Comparison of ENCODE assay signal across 26 cellular contexts in the genomic region with DNA sequence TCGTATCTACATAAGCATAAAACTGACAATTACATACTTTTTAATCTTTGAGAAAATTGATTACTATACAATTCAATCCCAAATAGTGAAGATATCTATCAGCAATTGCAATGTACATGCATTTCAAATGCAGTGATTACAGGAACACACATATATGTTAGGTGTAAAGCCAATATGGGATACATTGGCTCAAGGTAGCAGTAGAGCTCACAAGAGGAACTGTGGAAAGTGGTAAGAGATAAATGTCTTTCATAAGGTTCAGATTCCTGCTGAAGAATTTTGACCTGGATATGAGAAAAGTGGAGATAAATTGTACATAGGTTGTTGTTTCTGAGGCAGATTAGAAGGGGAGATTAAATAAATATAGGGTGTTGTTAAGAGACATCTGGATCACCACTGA.
DNase-seq lines count a peak whose midpoint lies in the region; ATAC-seq and TF ChIP-seq lines count a peak whose summit lies in the region.
"Had no signal": no experiment of that assay in that cellular context is flagged by ENCODE, and none has a peak within 500 bp of the region (broad histone marks: within the 10 kb centered on the region; RNA-seq: fewer than 3 reads in every experiment).

No MANE protein-coding gene starts in this region.

- no peak overlapping the region for H2AFZ ChIP-seq in OCI-LY3 (ENCODE audit: low read depth, low read length)

- H3K4me1 ChIP-seq in OCI-LY3 (ENCODE audit: low read length) = no peaks in the 10 kb centered on the region
- H3K4me1 ChIP-seq: esophagus muscularis mucosa, gastrocnemius medialis, sigmoid colon, SJCRH30, transverse colon had no signal

- no peak for ATAC-seq in left lobe of liver
- ATAC-seq: gastrocnemius medialis; K562; left ventricle myocardium superior; naive thymus-derived CD4-positive, alpha-beta T cell; Panc1 had no signal

- H3K4me3 ChIP-seq in OCI-LY3 (ENCODE audit: low read length) = no peak overlapping the region
- H3K4me3 ChIP-seq: coronary artery, esophagus muscularis mucosa, gastrocnemius medialis, K562, sigmoid colon, SJCRH30, transverse colon had no signal

- H3K9ac ChIP-seq in OCI-LY3 (ENCODE audit: low read length) = no peak overlapping the region

- H3K4me2 ChIP-seq in OCI-LY3 (ENCODE audit: low read length) = no peak overlapping the region

- DNase-seq in DMS53 (lab: John Stamatoyannopoulos, UW) (peak; percentile 53), kidney glomerular epithelial cell (lab: John Stamatoyannopoulos, UW) (peak; percentile 28), left lobe of liver (ENCODE audit: low spot score) (no peak), NCI-H1092 treated with DMSO at 0.1 percent for 48 hours (lab: John Stamatoyannopoulos, UW) (no peak), NCI-H1417 treated with DMSO at 0.1 percent for 48 hours (lab: John Stamatoyannopoulos, UW) (no peak)
- no peak for DNase-seq in activated CD4-positive, alpha-beta T cell treated with anti-CD3 and anti-CD28 coated beads, Interleukin-2, amount 50 U/mL, for 1 hour
- DNase-seq: activated CD4-positive, alpha-beta T cell treated with anti-CD3 and anti-CD28 coated beads for 4 hours; activated naive CD4-positive, alpha-beta T cell treated with anti-CD3 and anti-CD28 coated beads for 36 hours; amniotic stem cell; gastrocnemius medialis; hypothalamus; left ventricle myocardium superior; naive thymus-derived CD4-positive, alpha-beta T cell; NCI-H1436 treated with DMSO at 0.1 percent for 48 hours; NCI-H446 treated with DMSO at 0.1 percent for 48 hours; sigmoid colon; stimulated activated CD4-positive, alpha-beta T cell treated with anti-CD3 and anti-CD28 coated beads, Interleukin-15, amount 100 ng/mL, for 24 hours; transverse colon had no signal

- H3K27ac ChIP-seq in 22Rv1 (no peak overlapping the region), OCI-LY3 (ENCODE audit: low read length) (no peak overlapping the region)
- H3K27ac ChIP-seq: C4-2B, coronary artery, esophagus muscularis mucosa, gastrocnemius medialis, sigmoid colon, SJCRH30, transverse colon had no signal

- no peaks in the 10 kb centered on the region for H3K79me2 ChIP-seq in OCI-LY3 (ENCODE audit: low read length)

- no peaks in the 10 kb centered on the region for H3K9me3 ChIP-seq in OCI-LY3 (ENCODE audit: insufficient read depth, low read length)
- H3K9me3 ChIP-seq: esophagus muscularis mucosa, gastrocnemius medialis, sigmoid colon, SJCRH30, transverse colon had no signal

- H4K20me1 ChIP-seq in OCI-LY3 (ENCODE audit: insufficient read depth, low read length) = no peaks in the 10 kb centered on the region

- H3K27me3 ChIP-seq in OCI-LY3 (ENCODE audit: low read depth, low read length) = no peaks in the 10 kb centered on the region
- H3K27me3 ChIP-seq: esophagus muscularis mucosa, gastrocnemius medialis, sigmoid colon, SJCRH30, transverse colon had no signal

- no peaks in the 10 kb centered on the region for H3K36me3 ChIP-seq in OCI-LY3 (replicated peaks; ENCODE audit: low read depth, low read length)
- H3K36me3 ChIP-seq: esophagus muscularis mucosa, gastrocnemius medialis, sigmoid colon, SJCRH30, transverse colon had no signal

- TF ChIP-seq CTCF in 22Rv1 (IDR thresholded peaks at IDR 0.05) (0 out of 2 replicates have a peak, but pooled peaks have one; percentile 4), OCI-LY3 (IDR thresholded peaks at IDR 0.05; ENCODE audit: low read depth, low read length) (peak; percentile 32)

Comparison
In these comparisons a context has a peak if more than half of its experiments do, and no peak if none do; other contexts are left out.
1. DNase-seq: peak in DMS53 (single experiment) and kidney glomerular epithelial cell (single experiment); none in left lobe of liver (single experiment), NCI-H1092 treated with DMSO at 0.1 percent for 48 hours (single experiment), NCI-H1417 treated with DMSO at 0.1 percent for 48 hours (single experiment) and activated CD4-positive, alpha-beta T cell treated with anti-CD3 and anti-CD28 coated beads, Interleukin-2, amount 50 U/mL, for 1 hour (single experiment).